8 cellular contexts compared by ENCODE assay signal in the genomic region with DNA sequence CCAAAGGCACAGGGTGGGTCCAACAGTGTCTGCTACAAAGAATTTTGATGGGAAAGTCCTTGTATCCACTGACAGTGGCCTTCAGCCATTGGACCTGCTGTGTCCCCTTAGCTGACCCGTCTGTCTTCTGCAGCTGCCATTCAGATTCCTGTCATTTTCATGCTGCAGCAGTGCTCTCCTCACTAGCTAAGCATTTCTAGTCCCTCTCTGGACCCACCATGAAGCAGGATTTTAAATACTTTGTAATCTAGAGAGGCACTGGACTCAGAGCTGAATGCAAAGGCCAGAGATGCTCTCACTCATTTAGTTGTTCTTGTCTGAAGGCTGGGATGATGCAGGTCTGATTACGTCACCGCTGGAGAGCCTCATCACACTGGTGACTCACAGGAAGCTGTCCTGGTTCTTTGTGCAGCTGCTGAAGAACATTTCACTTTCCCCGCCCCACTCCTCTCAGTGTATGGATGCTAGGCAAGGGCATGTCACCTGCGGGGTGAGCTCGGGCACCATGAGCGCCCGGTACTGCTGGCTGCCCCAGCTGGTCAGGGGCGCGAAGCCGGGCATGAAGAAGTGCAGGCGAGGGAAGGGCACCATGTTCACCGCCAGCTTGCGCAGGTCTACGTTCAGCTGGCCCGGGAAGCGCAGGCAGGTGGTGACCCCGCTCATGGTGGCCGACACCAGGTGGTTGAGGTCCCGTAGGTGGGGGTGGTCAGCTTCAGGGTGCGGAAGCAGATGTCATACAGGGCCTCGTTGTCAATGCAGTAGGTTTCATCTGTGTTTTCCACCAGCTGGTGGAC. TPM values are rescaled to one million over a fixed set of nuclear protein-coding genes. Genes with fewer than 3 reads are reported as not detected.
DNase-seq lines count a peak whose midpoint lies in the region; ATAC-seq and TF ChIP-seq lines count a peak whose summit lies in the region.

No MANE protein-coding gene starts in this region.

- peak; percentile 44 for DNase-seq in Ammon's horn (ENCODE audit: low spot score)
- peak; percentile 94 for DNase-seq in LHCN-M2 (ENCODE audit: low read depth)
- DNase-seq in activated CD8-positive, alpha-beta T cell treated with anti-CD3 and anti-CD28 coated beads for 36 hours: peak; percentile 76
- DNase-seq in left ventricle myocardium superior: no peak
- no peak for DNase-seq in NCI-H526 (lab: John Stamatoyannopoulos, UW)
- no peak for DNase-seq in NCI-H1694 (lab: John Stamatoyannopoulos, UW)
- no peak for DNase-seq in NCI-H2107 treated with DMSO at 0.1 percent for 48 hours (lab: John Stamatoyannopoulos, UW; ENCODE audit: unreplicated experiment)

- intact Hi-C loops in activated CD8-positive, alpha-beta T cell treated with anti-CD3 and anti-CD28 coated beads for 36 hours (cut with micrococcal nuclease): no loop called here
- intact Hi-C loops in left ventricle myocardium superior (cut with micrococcal nuclease): no loop called here

- peaks cover 4% of the 10 kb centered on the region for H3K4me1 Mint-ChIP-seq in activated CD8-positive, alpha-beta T cell treated with anti-CD3 and anti-CD28 coated beads for 36 hours (ENCODE audit: low read depth)

- no peaks in the 10 kb centered on the region for H3K36me3 Mint-ChIP-seq in activated CD8-positive, alpha-beta T cell treated with anti-CD3 and anti-CD28 coated beads for 36 hours (ENCODE audit: low read depth)

- CTCF ChIA-PET in activated CD8-positive, alpha-beta T cell treated with anti-CD3 and anti-CD28 coated beads for 36 hours (lab: Charles Lee): interaction anchor here (3.5 kb wide), 1 partner anchor 75 kb away, joined by 10 read pairs; no protein-coding TSS in a partner anchor

- peaks cover 3% of the 10 kb centered on the region for H3K27me3 Mint-ChIP-seq in activated CD8-positive, alpha-beta T cell treated with anti-CD3 and anti-CD28 coated beads for 36 hours

- peak; percentile 94 for ATAC-seq in activated CD8-positive, alpha-beta T cell treated with anti-CD3 and anti-CD28 coated beads for 36 hours
- peak; percentile 41 for ATAC-seq in left ventricle myocardium superior
- no peak for ATAC-seq in GM19467 (IDR thresholded peaks at IDR 0.05; ENCODE audit: unreplicated experiment)

- POLR2A ChIA-PET in activated CD8-positive, alpha-beta T cell treated with anti-CD3 and anti-CD28 coated beads for 36 hours (lab: Charles Lee): no interaction called here

- no peak for TF ChIP-seq CTCF in activated CD8-positive, alpha-beta T cell treated with anti-CD3 and anti-CD28 coated beads for 36 hours (IDR thresholded peaks at IDR 0.05)

- no peaks in the 10 kb centered on the region for H3K9me3 Mint-ChIP-seq in activated CD8-positive, alpha-beta T cell treated with anti-CD3 and anti-CD28 coated beads for 36 hours

- no peak overlapping the region for H3K27ac Mint-ChIP-seq in activated CD8-positive, alpha-beta T cell treated with anti-CD3 and anti-CD28 coated beads for 36 hours

- H3K4me3 Mint-ChIP-seq in activated CD8-positive, alpha-beta T cell treated with anti-CD3 and anti-CD28 coated beads for 36 hours: no peak overlapping the region

RNA-seq across cellular contexts. Expression of a gene that starts 19.4 kb away (rescaled TPM):
- 197 TPM in 2 replicates for total RNA-seq in LHCN-M2 (2014; rRNA removed)
- 380 TPM for polyA plus RNA-seq in LHCN-M2 (2012)
- total RNA-seq in activated CD8-positive, alpha-beta T cell treated with anti-CD3 and anti-CD28 coated beads for 36 hours: 1 to 10 TPM; 1.3 to 1.5 TPM
- 13.6 TPM for total RNA-seq in left ventricle myocardium superior

RNA-seq across cellular contexts. Expression of a gene that starts 50.7 kb away (rescaled TPM):
- 23.3 and 31.3 TPM in 2 replicates for total RNA-seq in LHCN-M2 (2014; rRNA removed)
- polyA plus RNA-seq in LHCN-M2 (2012): 58.5 TPM
- total RNA-seq in activated CD8-positive, alpha-beta T cell treated with anti-CD3 and anti-CD28 coated beads for 36 hours: under 1 TPM; 0.41 to 0.67 TPM
- 1.0 TPM for total RNA-seq in left ventricle myocardium superior

RNA-seq across cellular contexts. Expression of a gene that starts 58.2 kb away (rescaled TPM):
- total RNA-seq in LHCN-M2 (2014; rRNA removed) (22.5 and 28.0 TPM in 2 replicates), left ventricle myocardium superior (17.3 TPM)
- polyA plus RNA-seq in LHCN-M2 (2012): 28.7 TPM
- 1 to 10 TPM; 8.4 to 9.5 TPM for total RNA-seq in activated CD8-positive, alpha-beta T cell treated with anti-CD3 and anti-CD28 coated beads for 36 hours

Comparison
In these comparisons a context has a peak if more than half of its experiments do, and no peak if none do; other contexts are left out.
1. DNase-seq: peak in Ammon's horn (single experiment), LHCN-M2 (single experiment) and activated CD8-positive, alpha-beta T cell treated with anti-CD3 and anti-CD28 coated beads for 36 hours (single experiment); none in left ventricle myocardium superior (single experiment), NCI-H526 (0 of 2), NCI-H1694 (single experiment) and NCI-H2107 treated with DMSO at 0.1 percent for 48 hours (single experiment).
2. RNA of a gene that starts 19.4 kb away (total RNA-seq): 197 TPM in LHCN-M2; 13.6 TPM in left ventricle myocardium superior (single experiment) and 1.3 to 1.5 TPM in activated CD8-positive, alpha-beta T cell treated with anti-CD3 and anti-CD28 coated beads for 36 hours; every median in the first group is over 10 times any median in the second.
3. RNA of a gene that starts 50.7 kb away (total RNA-seq): 23.3 to 31.3 TPM in LHCN-M2; 1.0 TPM in left ventricle myocardium superior (single experiment) and 0.41 to 0.67 TPM in activated CD8-positive, alpha-beta T cell treated with anti-CD3 and anti-CD28 coated beads for 36 hours; every median in the first group is over 10 times any median in the second.